19 cellular contexts compared by ENCODE assay signal in the genomic region with DNA sequence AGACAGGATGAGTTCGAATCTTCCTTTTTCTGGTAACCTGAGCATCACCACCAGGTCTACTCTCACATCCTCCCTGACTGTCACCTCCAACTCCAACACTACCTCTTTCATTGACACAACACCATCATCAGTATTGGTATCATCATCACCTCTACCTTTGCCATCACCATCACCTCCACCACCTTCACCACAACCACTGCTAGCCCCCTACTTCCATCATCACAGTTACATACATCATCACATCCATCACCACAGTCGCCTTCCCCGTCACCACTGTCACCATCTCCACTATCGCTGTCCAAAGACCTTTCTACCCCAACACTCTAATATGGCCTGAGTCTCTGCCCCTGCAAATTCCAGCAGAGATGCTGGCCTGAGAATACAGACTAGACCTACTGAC. TPM values are rescaled to one million over a fixed set of nuclear protein-coding genes. Genes with fewer than 3 reads are reported as not detected.
"Had no signal": no experiment of that assay in that cellular context is flagged by ENCODE, and none has a peak within 500 bp of the region (broad histone marks: within the 10 kb centered on the region; RNA-seq: fewer than 3 reads in every experiment).

No MANE protein-coding gene starts in this region.

- H3K27ac Mint-ChIP-seq: activated CD4-positive, alpha-beta T cell treated with anti-CD3 and anti-CD28 coated beads, Interleukin-2, amount 10 ng/mL, durations not matched to agents 24 days and 14 days; activated T-cell treated with anti-CD3 and anti-CD28 coated beads, Interleukin-2, amount 50 U/mL, for 24 hours; activated T-helper 2 cell treated with anti-CD3 and anti-CD28 coated beads, Interferon-gamma antibody, Interleukin-2, Interleukin-4, amounts not matched to agents 10 μg/mL and 5 μg/mL and 100 μg/mL, durations not matched to agents 14 hours and 24 hours and 36 hours; stimulated activated naive B cell treated with anti-CD40 and anti-IgM and Interleukin-4, amounts not matched to agents 10 μg/mL and 1 μg/mL and 100 μg/mL, for 72 hours had no signal

- H3K4me3 Mint-ChIP-seq: activated CD4-positive, alpha-beta T cell treated with anti-CD3 and anti-CD28 coated beads, Interleukin-2, amount 10 ng/mL, durations not matched to agents 24 days and 14 days; activated CD8-positive, alpha-beta T cell treated with anti-CD3 and anti-CD28 coated beads for 36 hours; activated T-cell treated with anti-CD3 and anti-CD28 coated beads, Interleukin-2, amount 50 U/mL, for 24 hours; central memory CD8-positive, alpha-beta T cell; stimulated activated naive B cell treated with anti-CD40 and anti-IgM and Interleukin-4, amounts not matched to agents 10 μg/mL and 1 μg/mL and 100 μg/mL, for 72 hours had no signal

- H3K36me3 ChIP-seq: brain microvascular endothelial cell, colonic mucosa, ovary, thoracic aorta had no signal

- H3K9me3 Mint-ChIP-seq: activated CD4-positive, alpha-beta T cell treated with anti-CD3 and anti-CD28 coated beads, Interleukin-2, amount 10 ng/mL, durations not matched to agents 24 days and 14 days; activated CD8-positive, alpha-beta T cell treated with anti-CD3 and anti-CD28 coated beads for 36 hours; activated T-cell treated with anti-CD3 and anti-CD28 coated beads, Interleukin-2, amount 50 U/mL, for 24 hours; activated T-helper 2 cell treated with anti-CD3 and anti-CD28 coated beads, Interferon-gamma antibody, Interleukin-2, Interleukin-4, amounts not matched to agents 10 μg/mL and 5 μg/mL and 100 μg/mL, durations not matched to agents 14 hours and 24 hours and 36 hours; central memory CD8-positive, alpha-beta T cell; stimulated activated naive B cell treated with anti-CD40 and anti-IgM and Interleukin-4, amounts not matched to agents 10 μg/mL and 1 μg/mL and 100 μg/mL, for 72 hours had no signal

- H3K27me3 Mint-ChIP-seq: activated CD4-positive, alpha-beta T cell treated with anti-CD3 and anti-CD28 coated beads, Interleukin-2, amount 10 ng/mL, durations not matched to agents 24 days and 14 days; activated CD8-positive, alpha-beta T cell treated with anti-CD3 and anti-CD28 coated beads for 36 hours; activated T-cell treated with anti-CD3 and anti-CD28 coated beads, Interleukin-2, amount 50 U/mL, for 24 hours; central memory CD8-positive, alpha-beta T cell had no signal

- H3K4me1 Mint-ChIP-seq: activated CD4-positive, alpha-beta T cell treated with anti-CD3 and anti-CD28 coated beads, Interleukin-2, amount 10 ng/mL, durations not matched to agents 24 days and 14 days; central memory CD8-positive, alpha-beta T cell had no signal

- DNase-seq: activated CD4-positive, alpha-beta T cell treated with anti-CD3 and anti-CD28 coated beads, Interleukin-2, amount 10 ng/mL, durations not matched to agents 24 days and 14 days; activated CD8-positive, alpha-beta T cell treated with anti-CD3 and anti-CD28 coated beads for 36 hours; activated naive CD4-positive, alpha-beta T cell treated with Interleukin-2 at 50 U/mL for 16 hours; activated T-cell treated with anti-CD3 and anti-CD28 coated beads, Interleukin-2, amount 50 U/mL, for 24 hours; anterior cingulate cortex; brain microvascular endothelial cell; colonic mucosa; foreskin keratinocyte; mammary epithelial cell; ovary; stimulated activated naive B cell treated with anti-CD40 and anti-IgM and Interleukin-4, amounts not matched to agents 10 μg/mL and 1 μg/mL and 100 μg/mL, for 72 hours; T1000 had no signal

- H3K27me3 ChIP-seq: brain microvascular endothelial cell, colonic mucosa, ovary had no signal

- H3K9me3 ChIP-seq: colonic mucosa, ovary, thoracic aorta had no signal

- H3K36me3 Mint-ChIP-seq: stimulated activated naive B cell treated with anti-CD40 and anti-IgM and Interleukin-4, amounts not matched to agents 10 μg/mL and 1 μg/mL and 100 μg/mL, for 72 hours had no signal

- H3K27ac ChIP-seq: brain microvascular endothelial cell, foreskin keratinocyte, ovary, thoracic aorta had no signal

- H3K4me3 ChIP-seq: colonic mucosa, ovary, thoracic aorta had no signal

- ATAC-seq: activated CD8-positive, alpha-beta T cell treated with anti-CD3 and anti-CD28 coated beads for 36 hours; foreskin keratinocyte; left lobe of liver; stimulated activated naive B cell treated with anti-CD40 and anti-IgM and Interleukin-4, amounts not matched to agents 10 μg/mL and 1 μg/mL and 100 μg/mL, for 72 hours had no signal

RNA-seq across cellular contexts. Expression of a gene that starts 1.4 kb away (rescaled TPM):
- total RNA-seq: T-helper 1 cell treated with Interleukin-12 subunit alpha and Interleukin-12 subunit beta and Interleukin-4 antibody, amounts not matched to agents 30 ng/mL and 1 ng/mL, for 36 hours had no signal

RNA-seq across cellular contexts. Expression of a gene that starts 18.9 kb away (rescaled TPM):
- total RNA-seq: activated CD4-positive, alpha-beta T cell treated with anti-CD3 and anti-CD28 coated beads, Interleukin-2, amount 10 ng/mL, durations not matched to agents 24 days and 14 days; activated CD8-positive, alpha-beta T cell treated with anti-CD3 and anti-CD28 coated beads for 36 hours; activated T-helper 2 cell treated with anti-CD3 and anti-CD28 coated beads, Interferon-gamma antibody, Interleukin-2, Interleukin-4, amounts not matched to agents 10 μg/mL and 5 μg/mL and 100 μg/mL, durations not matched to agents 14 hours and 24 hours and 36 hours; epithelial cell of proximal tubule; left lobe of liver; mammary epithelial cell; T-helper 1 cell treated with Interleukin-12 subunit alpha and Interleukin-12 subunit beta and Interleukin-4 antibody, amounts not matched to agents 30 ng/mL and 1 ng/mL, for 36 hours; thoracic aorta; urinary bladder had no signal
- polyA plus RNA-seq: mammary epithelial cell, ovary, urinary bladder had no signal
